Comparison of ENCODE assay signal across 9 cellular contexts in genomic region chr13:107866666-107867623, GRCh38.
DNase-seq lines count a peak whose midpoint lies in the region; ATAC-seq, FAIRE-seq and TF ChIP-seq lines count a peak whose summit lies in the region.
"Had no signal": no experiment of that assay in that cellular context is flagged by ENCODE, and none has a peak within 500 bp of the region (broad histone marks: within the 10 kb centered on the region; RNA-seq: fewer than 3 reads in every experiment).

No MANE protein-coding gene starts in this region.

- no peak for ATAC-seq in HG03442 (IDR thresholded peaks at IDR 0.05; ENCODE audit: unreplicated experiment)

- H3K4me1 Mint-ChIP-seq in astrocyte (ENCODE audit: low read depth, unreplicated experiment): peaks cover 4% of the 10 kb centered on the region

- H3K36me3 ChIP-seq in BE2C (peaks cover 4% of the 10 kb centered on the region; the same call in 1 of the 2 replicates), astrocyte (ENCODE audit: insufficient read depth, low read length) (no peaks in the 10 kb centered on the region), subcutaneous abdominal adipose tissue (ENCODE audit: control insufficient read depth in 5 of 5, insufficient read depth in 5 of 5, low read length in 5 of 5) (no peaks in the 10 kb centered on the region)

- H3K79me2 ChIP-seq in astrocyte (ENCODE audit: insufficient read depth, low read length): no peaks in the 10 kb centered on the region

- H3K9ac ChIP-seq in astrocyte (ENCODE audit: low read length): peak overlapping the region; percentile 77
- no peak overlapping the region for H3K9ac ChIP-seq in subcutaneous abdominal adipose tissue (ENCODE audit: low read length in 5 of 5)

- peak overlapping the region; percentile 89 for H2AFZ ChIP-seq in astrocyte (ENCODE audit: low read depth, low read length)

- peak; percentile 73 for DNase-seq in BE2C
- DNase-seq in NCI-H128 (lab: John Stamatoyannopoulos, UW; ENCODE audit: unreplicated experiment): peak; percentile 22
- peak; percentile 37 for DNase-seq in astrocyte (ENCODE audit: low read depth)
- DNase-seq in inferior parietal cortex (ENCODE audit: extremely low spot score): peak; percentile 53
- DNase-seq in OCI-M2 (lab: John Stamatoyannopoulos, UW; ENCODE audit: unreplicated experiment): no peak
- no peak for DNase-seq in foreskin melanocyte

- H3K27ac ChIP-seq in astrocyte (ENCODE audit: low read depth, low read length) (no peak overlapping the region), subcutaneous abdominal adipose tissue (ENCODE audit: low read depth, low read length) (no peak overlapping the region)

- no peaks in the 10 kb centered on the region for H3K36me3 Mint-ChIP-seq in astrocyte (ENCODE audit: low read depth, unreplicated experiment)

- H3K4me1 ChIP-seq in BE2C: 0 out of 2 replicates have a peak, but pooled peaks cover 6% of the 10 kb centered on the region
- peaks cover 8% of the 10 kb centered on the region for H3K4me1 ChIP-seq in astrocyte (ENCODE audit: insufficient read depth, low read length)
- H3K4me1 ChIP-seq in subcutaneous abdominal adipose tissue (ENCODE audit: control insufficient read depth in 5 of 5, insufficient read depth in 5 of 5, low read length in 5 of 5): peaks cover 2 to 25% (median 21%) of the 10 kb centered on the region in 5 donors

- H3K27ac Mint-ChIP-seq in astrocyte (ENCODE audit: unreplicated experiment): no peak overlapping the region

- peaks cover 15% of the 10 kb centered on the region for H4K20me1 ChIP-seq in astrocyte (ENCODE audit: insufficient read depth, low read length)

- H3K4me3 Mint-ChIP-seq in astrocyte (ENCODE audit: unreplicated experiment): peak overlapping the region; percentile 97

- H3K9me3 Mint-ChIP-seq in astrocyte (ENCODE audit: unreplicated experiment): no peaks in the 10 kb centered on the region

- peaks cover 18% of the 10 kb centered on the region for H3K27me3 Mint-ChIP-seq in astrocyte (ENCODE audit: low read depth, unreplicated experiment)

- H3K27me3 ChIP-seq in BE2C (no peaks in the 10 kb centered on the region), astrocyte (ENCODE audit: insufficient read depth, low read length) (peaks cover 8% of the 10 kb centered on the region), subcutaneous abdominal adipose tissue (ENCODE audit: control insufficient read depth in 5 of 5, insufficient read depth in 4 of 5, low read length in 5 of 5) (peaks cover 10 to 35% (median 21%) of the 10 kb centered on the region in 5 donors)

- H3K4me3 ChIP-seq in BE2C (ENCODE audit: low read depth, low read length) (peak overlapping the region; percentile 97), astrocyte (ENCODE audit: insufficient read depth, low read depth, low read length) (peak overlapping the region; percentile 84), subcutaneous abdominal adipose tissue (ENCODE audit: low read depth in 1 of 5, low read length in 5 of 5) (peak overlapping the region in 4 of 5 donors; percentile 38 to 55 (median 48))

- peak overlapping the region; percentile 100 for H3K4me2 ChIP-seq in astrocyte (ENCODE audit: low read length)

- TF ChIP-seq CTCF in BE2C (IDR thresholded peaks at IDR 0.05; ENCODE audit: low read depth, low read length): no peak
- TF ChIP-seq CTCF in astrocyte (IDR thresholded peaks at IDR 0.05; ENCODE audit: insufficient read depth, low read depth, low read length): no peak

- no peak for FAIRE-seq in astrocyte (lab: Jason Lieb, UNC)
- FAIRE-seq: colon had no signal

- H3K9me3 ChIP-seq in BE2C: no peaks in the 10 kb centered on the region
- H3K9me3 ChIP-seq in astrocyte (ENCODE audit: insufficient read depth, low read depth, low read length): no peaks in the 10 kb centered on the region
- H3K9me3 ChIP-seq in subcutaneous abdominal adipose tissue (ENCODE audit: control insufficient read depth in 5 of 5, low read length in 5 of 5): no peaks in the 10 kb centered on the region

Comparison
In these comparisons a context has a peak if more than half of its experiments do, and no peak if none do; other contexts are left out.
1. DNase-seq: peak in BE2C (single experiment), NCI-H128 (single experiment), astrocyte (single experiment) and inferior parietal cortex (single experiment); none in OCI-M2 (single experiment) and foreskin melanocyte (single experiment).
2. Peak in every context shown above with its lines, with median percentiles within 50 percentile points of each other: H3K4me3 ChIP-seq.